In genomic region chr1:28180310-28181305, GRCh38 we compare ENCODE assay signal across 3 cellular contexts.
TF ChIP-seq lines count a peak whose summit lies in the region.

No MANE protein-coding gene starts in this region.

TF ChIP-seq in HEK293T, 16 proteins besides CTCF, POLR2A, EP300 and RAD21:
- TF ChIP-seq SUZ12 (IDR thresholded peaks at IDR 0.05) (no peak), SP1 (IDR thresholded peaks at IDR 0.05) (no peak), ELF4 (IDR thresholded peaks at IDR 0.05) (no peak), L3MBTL2 (conservative IDR thresholded peaks at IDR 0.05) (no peak), FOXK2 (IDR thresholded peaks at IDR 0.05) (no peak), NFRKB (IDR thresholded peaks at IDR 0.05) (no peak), ARNT (IDR thresholded peaks at IDR 0.05) (no peak), CTBP1 (IDR thresholded peaks at IDR 0.05; ENCODE audit: borderline replicate concordance) (no peak), ZNF384 (IDR thresholded peaks at IDR 0.05) (no peak), FOXM1 (IDR thresholded peaks at IDR 0.05; ENCODE audit: borderline replicate concordance) (no peak), FOXA1 (IDR thresholded peaks at IDR 0.05) (no peak)

TF ChIP-seq in K562, 482 proteins besides CTCF, POLR2A, EP300 and RAD21:
- TF ChIP-seq ZNF184 (CRISPR knock-in tag; IDR thresholded peaks at IDR 0.05) (0 out of 2 replicates have a peak, but pooled peaks have one; percentile 24), TFE3 (CRISPR knock-in tag; IDR thresholded peaks at IDR 0.05) (no peak), ZNF507 (tag; conservative IDR thresholded peaks at IDR 0.05) (no peak), ZNF586 (CRISPR knock-in tag; conservative IDR thresholded peaks at IDR 0.05) (no peak), ZNF512 (tag; IDR thresholded peaks at IDR 0.05) (peak; percentile 76)
TF ChIP-seq in K562: peak in this region for 2.

TF ChIP-seq in SK-N-SH, 30 proteins besides CTCF, POLR2A, EP300 and RAD21:
- TF ChIP-seq TEAD4 (IDR thresholded peaks at IDR 0.05; ENCODE audit: borderline replicate concordance, insufficient read depth), result no peak
- TF ChIP-seq, protein P1, sequence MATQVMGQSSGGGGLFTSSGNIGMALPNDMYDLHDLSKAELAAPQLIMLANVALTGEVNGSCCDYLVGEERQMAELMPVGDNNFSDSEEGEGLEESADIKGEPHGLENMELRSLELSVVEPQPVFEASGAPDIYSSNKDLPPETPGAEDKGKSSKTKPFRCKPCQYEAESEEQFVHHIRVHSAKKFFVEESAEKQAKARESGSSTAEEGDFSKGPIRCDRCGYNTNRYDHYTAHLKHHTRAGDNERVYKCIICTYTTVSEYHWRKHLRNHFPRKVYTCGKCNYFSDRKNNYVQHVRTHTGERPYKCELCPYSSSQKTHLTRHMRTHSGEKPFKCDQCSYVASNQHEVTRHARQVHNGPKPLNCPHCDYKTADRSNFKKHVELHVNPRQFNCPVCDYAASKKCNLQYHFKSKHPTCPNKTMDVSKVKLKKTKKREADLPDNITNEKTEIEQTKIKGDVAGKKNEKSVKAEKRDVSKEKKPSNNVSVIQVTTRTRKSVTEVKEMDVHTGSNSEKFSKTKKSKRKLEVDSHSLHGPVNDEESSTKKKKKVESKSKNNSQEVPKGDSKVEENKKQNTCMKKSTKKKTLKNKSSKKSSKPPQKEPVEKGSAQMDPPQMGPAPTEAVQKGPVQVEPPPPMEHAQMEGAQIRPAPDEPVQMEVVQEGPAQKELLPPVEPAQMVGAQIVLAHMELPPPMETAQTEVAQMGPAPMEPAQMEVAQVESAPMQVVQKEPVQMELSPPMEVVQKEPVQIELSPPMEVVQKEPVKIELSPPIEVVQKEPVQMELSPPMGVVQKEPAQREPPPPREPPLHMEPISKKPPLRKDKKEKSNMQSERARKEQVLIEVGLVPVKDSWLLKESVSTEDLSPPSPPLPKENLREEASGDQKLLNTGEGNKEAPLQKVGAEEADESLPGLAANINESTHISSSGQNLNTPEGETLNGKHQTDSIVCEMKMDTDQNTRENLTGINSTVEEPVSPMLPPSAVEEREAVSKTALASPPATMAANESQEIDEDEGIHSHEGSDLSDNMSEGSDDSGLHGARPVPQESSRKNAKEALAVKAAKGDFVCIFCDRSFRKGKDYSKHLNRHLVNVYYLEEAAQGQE (IDR thresholded peaks at IDR 0.05; ENCODE audit: low read depth, low read length), result no peak
